Comparison of ENCODE assay signal across 11 cellular contexts in genomic region chr19:58561373-58562125, GRCh38. TPM values are rescaled to one million over a fixed set of nuclear protein-coding genes. Genes with fewer than 3 reads are reported as not detected.
DNase-seq lines count a peak whose midpoint lies in the region; ATAC-seq and TF ChIP-seq lines count a peak whose summit lies in the region.
"Had no signal": no experiment of that assay in that cellular context is flagged by ENCODE, and none has a peak within 500 bp of the region (broad histone marks: within the 10 kb centered on the region; RNA-seq: fewer than 3 reads in every experiment).

No MANE protein-coding gene starts in this region.

- DNase-seq in activated CD4-positive, alpha-beta memory T cell treated with anti-CD3 and anti-CD28 coated beads for 36 hours = no peak
- DNase-seq in fibroblast of mammary gland (ENCODE audit: low read depth) (no peak), GF-D8 (lab: John Stamatoyannopoulos, UW) (no peak), COLO668 (lab: John Stamatoyannopoulos, UW; ENCODE audit: unreplicated experiment) (no peak), C1 segment of cervical spinal cord (lab: John Stamatoyannopoulos, UW) (no peak)
- DNase-seq: GOT3, KBM-7 had no signal

- CTCF ChIA-PET in activated CD4-positive, alpha-beta memory T cell treated with anti-CD3 and anti-CD28 coated beads for 36 hours (lab: Charles Lee) = interaction anchor here (0.8 to 8.6 kb wide), 4 partner anchors 14 to 48 kb away, joined by 3 to 39 read pairs (median 8); partner anchors contain the start of gene ZBTB45

- H3K9me3 Mint-ChIP-seq in activated CD4-positive, alpha-beta memory T cell treated with anti-CD3 and anti-CD28 coated beads for 36 hours = no peaks in the 10 kb centered on the region

- H3K4me3 ChIP-seq in GM12875 (ENCODE audit: low read depth, low read length) (peak overlapping the region; percentile 64), fibroblast of mammary gland (ENCODE audit: control insufficient read depth, low read depth, low read length) (peak overlapping the region; percentile 24), skeletal muscle tissue (ENCODE audit: low read length in 3 of 3) (peak overlapping the region; percentile 67 to 79 (median 79))

- H3K36me3 Mint-ChIP-seq in activated CD4-positive, alpha-beta memory T cell treated with anti-CD3 and anti-CD28 coated beads for 36 hours = peaks cover 18% of the 10 kb centered on the region

- TF ChIP-seq CTCF in GM12875 (IDR thresholded peaks at IDR 0.05; ENCODE audit: borderline replicate concordance, insufficient read depth, low read depth, low read length) (no peak), fibroblast of mammary gland (conservative IDR thresholded peaks at IDR 0.05; ENCODE audit: control insufficient read depth, insufficient read depth, low read depth, low read length) (no peak)

- peak overlapping the region; percentile 81 for H3K4me3 Mint-ChIP-seq in activated CD4-positive, alpha-beta memory T cell treated with anti-CD3 and anti-CD28 coated beads for 36 hours

- H3K27ac ChIP-seq in skeletal muscle tissue (ENCODE audit: low read depth, low read length) = no peak overlapping the region

- H3K27me3 ChIP-seq in skeletal muscle tissue (ENCODE audit: control insufficient read depth in 3 of 3, insufficient read depth in 3 of 3, low read length in 3 of 3) = no peaks in the 10 kb centered on the region

- no peaks in the 10 kb centered on the region for H3K9me3 ChIP-seq in skeletal muscle tissue (ENCODE audit: control insufficient read depth in 3 of 3, low read length in 3 of 3)

- peaks cover 49 to 63% (median 56%) of the 10 kb centered on the region in 3 donors for H3K4me1 ChIP-seq in skeletal muscle tissue (ENCODE audit: control insufficient read depth in 3 of 3, insufficient read depth in 3 of 3, low read length in 3 of 3)

- POLR2A ChIA-PET in activated CD4-positive, alpha-beta memory T cell treated with anti-CD3 and anti-CD28 coated beads for 36 hours (lab: Charles Lee) = interaction anchor here (1.2 to 2.5 kb wide), 3 partner anchors 11 to 18 kb away, joined by 6 to 11 read pairs (median 10); no protein-coding TSS in a partner anchor

- ATAC-seq in HG02798 (IDR thresholded peaks at IDR 0.05; ENCODE audit: poor library complexity, unreplicated experiment) = no peak
- ATAC-seq: Panc1 had no signal

- intact Hi-C loops in activated CD4-positive, alpha-beta memory T cell treated with anti-CD3 and anti-CD28 coated beads for 36 hours (cut with micrococcal nuclease) = no loop called here

- peak overlapping the region; percentile 56 for H3K27ac Mint-ChIP-seq in activated CD4-positive, alpha-beta memory T cell treated with anti-CD3 and anti-CD28 coated beads for 36 hours

- peak overlapping the region; percentile 65 to 82 (median 70) for H3K9ac ChIP-seq in skeletal muscle tissue (ENCODE audit: low read depth in 1 of 3, low read length in 3 of 3)

- peaks cover 36% of the 10 kb centered on the region for H3K4me1 Mint-ChIP-seq in activated CD4-positive, alpha-beta memory T cell treated with anti-CD3 and anti-CD28 coated beads for 36 hours (ENCODE audit: low read depth)

- peaks cover 2 to 5% (median 3%) of the 10 kb centered on the region in 3 donors for H3K36me3 ChIP-seq in skeletal muscle tissue (ENCODE audit: control insufficient read depth in 3 of 3, insufficient read depth in 3 of 3, low read length in 3 of 3)

- no peaks in the 10 kb centered on the region for H3K27me3 Mint-ChIP-seq in activated CD4-positive, alpha-beta memory T cell treated with anti-CD3 and anti-CD28 coated beads for 36 hours

RNA-seq across cellular contexts. Expression of gene UBE2M, which starts 3.1 kb away (rescaled TPM):
- 100 to 1,000 TPM; 107 to 111 TPM for total RNA-seq in activated CD4-positive, alpha-beta memory T cell treated with anti-CD3 and anti-CD28 coated beads for 36 hours
- 73.6 TPM for total RNA-seq in skeletal muscle tissue

RNA-seq across cellular contexts. Expression of gene CHMP2A, which starts 6.6 kb away (rescaled TPM):
- 100 to 1,000 TPM; 120 to 122 TPM for total RNA-seq in activated CD4-positive, alpha-beta memory T cell treated with anti-CD3 and anti-CD28 coated beads for 36 hours
- 68.9 TPM for total RNA-seq in skeletal muscle tissue

RNA-seq across cellular contexts. Expression of gene MZF1, which starts 11.6 kb away (rescaled TPM):
- total RNA-seq in activated CD4-positive, alpha-beta memory T cell treated with anti-CD3 and anti-CD28 coated beads for 36 hours = 10 to 100 TPM; 13.3 to 14.4 TPM
- total RNA-seq in skeletal muscle tissue = 6.8 TPM

RNA-seq across cellular contexts. Expression of gene TRIM28, which starts 17.7 kb away (rescaled TPM):
- total RNA-seq in activated CD4-positive, alpha-beta memory T cell treated with anti-CD3 and anti-CD28 coated beads for 36 hours = 100 to 1,000 TPM; 404 to 408 TPM
- 277 TPM for total RNA-seq in skeletal muscle tissue

RNA-seq across cellular contexts. Expression of gene ZBTB45, which starts 41.9 kb away (rescaled TPM):
- 1 to 10 TPM; 9.9 to 10.0 TPM for total RNA-seq in activated CD4-positive, alpha-beta memory T cell treated with anti-CD3 and anti-CD28 coated beads for 36 hours
- 3.7 TPM for total RNA-seq in skeletal muscle tissue

Comparison
In these comparisons a context has a peak if more than half of its experiments do, and no peak if none do; other contexts are left out.
1. H3K4me3 ChIP-seq: peak in every context shown above with its lines; median percentile 79 in skeletal muscle tissue; 64 in GM12875; 24 in fibroblast of mammary gland.